Comparison of ENCODE assay signal across 26 cellular contexts in the genomic region with DNA sequence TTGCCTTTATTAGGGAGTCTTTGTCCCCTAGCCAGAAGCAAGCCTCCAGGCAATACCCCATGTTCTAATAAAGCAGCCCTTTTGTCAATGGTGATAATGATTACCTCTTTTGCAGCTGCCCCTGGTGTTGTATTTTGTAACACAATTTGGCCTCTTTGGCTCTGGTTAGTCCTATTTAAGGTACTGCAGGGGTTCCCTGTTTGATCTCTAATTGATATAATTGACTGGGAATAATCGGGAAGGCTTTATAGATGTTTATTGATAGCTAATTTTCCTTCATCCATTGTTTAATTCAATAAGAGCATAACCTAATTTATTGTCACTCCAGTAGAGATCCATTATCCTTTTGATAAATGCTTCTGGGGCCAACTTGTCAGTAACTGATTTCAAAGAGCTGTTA.
"Had no signal": no experiment of that assay in that cellular context is flagged by ENCODE, and none has a peak within 500 bp of the region (broad histone marks: within the 10 kb centered on the region; RNA-seq: fewer than 3 reads in every experiment).

No MANE protein-coding gene starts in this region.

- H3K4me1 ChIP-seq: gastrocnemius medialis, heart left ventricle, lower lobe of right lung, parathyroid adenoma, right lobe of liver, thyroid gland, vagina had no signal

- H3K4me3 ChIP-seq: dorsolateral prefrontal cortex, gastrocnemius medialis, heart left ventricle, hepatocyte, lower lobe of right lung, right lobe of liver, smooth muscle cell, stomach, thyroid gland, vagina had no signal

- H3K36me3 Mint-ChIP-seq: naive thymus-derived CD8-positive, alpha-beta T cell had no signal

- H3K36me3 ChIP-seq: gastrocnemius medialis, heart left ventricle, lower lobe of right lung, right lobe of liver, stomach, thyroid gland, vagina had no signal

- H3K9me3 ChIP-seq: gastrocnemius medialis, heart left ventricle, lower lobe of right lung, right lobe of liver, stomach, thyroid gland, vagina had no signal

- H3K27me3 ChIP-seq: gastrocnemius medialis, heart left ventricle, hepatocyte, right lobe of liver, stomach, thyroid gland, vagina had no signal

- H3K27ac Mint-ChIP-seq: endodermal cell; naive thymus-derived CD8-positive, alpha-beta T cell; nephron progenitor cell; progenitor cell of endocrine pancreas had no signal

- ATAC-seq: esophagus mucosa; gastrocnemius medialis; heart left ventricle; left colon; left ventricle myocardium superior; lower lobe of right lung; naive thymus-derived CD8-positive, alpha-beta T cell; right lobe of liver had no signal

- H3K4me1 Mint-ChIP-seq: naive thymus-derived CD8-positive, alpha-beta T cell had no signal

- DNase-seq: dorsolateral prefrontal cortex; effector CD8-positive, alpha-beta T cell; endodermal cell; foreskin fibroblast; gastrocnemius medialis; heart left ventricle; left colon; left ventricle myocardium superior; lower lobe of right lung; naive thymus-derived CD8-positive, alpha-beta T cell; nephron progenitor cell; right lobe of liver; stimulated activated CD4-positive, alpha-beta T cell treated with anti-CD3 and anti-CD28 coated beads, Interleukin-12 subunit alpha, Interleukin-12 subunit beta, amount 100 ng/mL, for 4 hours; stimulated activated CD4-positive, alpha-beta T cell treated with anti-CD3 and anti-CD28 coated beads, Interleukin-1b, Interleukin-23, amount 100 ng/mL, for 48 hours; stimulated activated CD4-positive, alpha-beta T cell treated with anti-CD3 and anti-CD28 coated beads, Interleukin-4, amount 100 ng/mL, for 1 hour; stimulated activated CD8-positive, alpha-beta memory T cell treated with anti-CD3 and anti-CD28 coated beads, Interleukin-4, amount 100 ng/mL, for 48 hours; stimulated activated naive CD4-positive, alpha-beta T cell treated with Interleukin-2 at 50 U/mL for 16 hours; stomach; thyroid gland; trophoblast cell had no signal

- H3K4me3 Mint-ChIP-seq: endodermal cell; naive thymus-derived CD8-positive, alpha-beta T cell; nephron progenitor cell had no signal

- H3K9me3 Mint-ChIP-seq: endodermal cell; naive thymus-derived CD8-positive, alpha-beta T cell; nephron progenitor cell had no signal
